In genomic region chr12:54306925-54307731, GRCh38 we compare ENCODE assay signal across 9 cellular contexts. TPM values are rescaled to one million over a fixed set of nuclear protein-coding genes. Genes with fewer than 3 reads are reported as not detected.
DNase-seq lines count a peak whose midpoint lies in the region; ATAC-seq, FAIRE-seq and TF ChIP-seq lines count a peak whose summit lies in the region.
"Had no signal": no experiment of that assay in that cellular context is flagged by ENCODE, and none has a peak within 500 bp of the region (broad histone marks: within the 10 kb centered on the region; RNA-seq: fewer than 3 reads in every experiment).

No MANE protein-coding gene starts in this region.

- H3K27me3 ChIP-seq in heart left ventricle (peaks cover 0 to 4% (median 0%) of the 10 kb centered on the region in 9 donors), stomach (peaks cover 0 to 17% (median 0%) of the 10 kb centered on the region in 3 donors)

- WGBS in heart left ventricle, 4 donors: 57 to 71% (median 63%) methylated on average over 7 to 8 of the region's 8 CpGs
- 30 to 41% (median 37%) methylated on average over 8 of the region's 8 CpGs for WGBS in stomach, 5 donors

- no peak overlapping the region for H3K27ac Mint-ChIP-seq in activated CD8-positive, alpha-beta memory T cell treated with anti-CD3 and anti-CD28 coated beads, Interleukin-2, amount 10 ng/mL, durations not matched to agents 7 days and 5 days

- no peaks in the 10 kb centered on the region for H3K36me3 Mint-ChIP-seq in activated CD8-positive, alpha-beta memory T cell treated with anti-CD3 and anti-CD28 coated beads, Interleukin-2, amount 10 ng/mL, durations not matched to agents 7 days and 5 days

- H3K9me3 ChIP-seq in heart left ventricle (no peaks in the 10 kb centered on the region), stomach (no peaks in the 10 kb centered on the region)

- CTCF ChIA-PET in activated CD8-positive, alpha-beta memory T cell treated with anti-CD3 and anti-CD28 coated beads, Interleukin-2, amount 10 ng/mL, durations not matched to agents 7 days and 5 days (lab: Charles Lee): interaction anchor here (0.6 to 7.9 kb wide), 10 partner anchors 13 to 673 kb away, joined by 3 to 40 read pairs (median 5); partner anchors contain the start of gene COPZ1

- no peak for FAIRE-seq in GM12892 (lab: Jason Lieb, UNC)

- no peak for TF ChIP-seq POLR2A in heart left ventricle (IDR thresholded peaks at IDR 0.05)
- TF ChIP-seq POLR2A in stomach (IDR thresholded peaks at IDR 0.05): no peak
- no peak for TF ChIP-seq POLR2A in GM12892 (IDR thresholded peaks at IDR 0.05; ENCODE audit: low read depth, low read length)

- H3K4me3 Mint-ChIP-seq in activated CD8-positive, alpha-beta memory T cell treated with anti-CD3 and anti-CD28 coated beads, Interleukin-2, amount 10 ng/mL, durations not matched to agents 7 days and 5 days: no peak overlapping the region

- H3K27me3 Mint-ChIP-seq in activated CD8-positive, alpha-beta memory T cell treated with anti-CD3 and anti-CD28 coated beads, Interleukin-2, amount 10 ng/mL, durations not matched to agents 7 days and 5 days: peaks cover 44% of the 10 kb centered on the region

- no peak for TF ChIP-seq EP300 in stomach (IDR thresholded peaks at IDR 0.05)

- peaks cover 22% of the 10 kb centered on the region for H3K4me1 Mint-ChIP-seq in activated CD8-positive, alpha-beta memory T cell treated with anti-CD3 and anti-CD28 coated beads, Interleukin-2, amount 10 ng/mL, durations not matched to agents 7 days and 5 days

- H3K27ac ChIP-seq in heart left ventricle: peak overlapping the region in 1 of 12 donors; percentile 21
- peak overlapping the region in 3 of 5 donors; percentile 61 to 64 (median 64) for H3K27ac ChIP-seq in stomach
- H3K27ac ChIP-seq: SK-N-MC had no signal

- no peaks in the 10 kb centered on the region for H3K9me3 Mint-ChIP-seq in activated CD8-positive, alpha-beta memory T cell treated with anti-CD3 and anti-CD28 coated beads, Interleukin-2, amount 10 ng/mL, durations not matched to agents 7 days and 5 days (ENCODE audit: low read depth)

- TF ChIP-seq CTCF in heart left ventricle (IDR thresholded peaks at IDR 0.05) (no peak), stomach (IDR thresholded peaks at IDR 0.05) (no peak)

- peak; percentile 67 for DNase-seq in activated CD8-positive, alpha-beta memory T cell treated with anti-CD3 and anti-CD28 coated beads, Interleukin-2, amount 10 ng/mL, durations not matched to agents 7 days and 5 days
- no peak for DNase-seq in activated CD8-positive, alpha-beta memory T cell treated with anti-CD3 and anti-CD28 coated beads for 24 hours
- peak; percentile 78 for DNase-seq in SKM-1 treated with dmso at 0.1 percent for 144 hours (lab: John Stamatoyannopoulos, UW; ENCODE audit: unreplicated experiment)
- peak; percentile 62 to 88 (median 75) for DNase-seq in heart left ventricle
- peak; percentile 93 for DNase-seq in stomach
- no peak for DNase-seq in GM12892 (ENCODE audit: insufficient read length)

- peak; percentile 83 for ATAC-seq in activated CD8-positive, alpha-beta memory T cell treated with anti-CD3 and anti-CD28 coated beads, Interleukin-2, amount 10 ng/mL, durations not matched to agents 7 days and 5 days
- ATAC-seq in heart left ventricle (peak; percentile 54 to 93 (median 86)), HG02970 (IDR thresholded peaks at IDR 0.05; ENCODE audit: low FRiP score, unreplicated experiment) (no peak)
- no peak for ATAC-seq in activated CD4-positive, CD25-positive, alpha-beta regulatory T cell treated with anti-CD3 and anti-CD28 coated beads, Interleukin-2, amount 50 U/mL, for 24 hours

- H3K4me3 ChIP-seq in heart left ventricle (no peak overlapping the region), stomach (no peak overlapping the region)
- H3K4me3 ChIP-seq: SK-N-MC had no signal

- peaks cover 0 to 31% (median 2%) of the 10 kb centered on the region in 12 donors for H3K4me1 ChIP-seq in heart left ventricle
- peaks cover 5 to 38% (median 22%) of the 10 kb centered on the region in 4 donors for H3K4me1 ChIP-seq in stomach

- H3K36me3 ChIP-seq in heart left ventricle (no peaks in the 10 kb centered on the region), stomach (no peaks in the 10 kb centered on the region)

- intact Hi-C loops in heart left ventricle (cut with DNase I): no loop called here
- intact Hi-C loops in stomach (cut with DNase I; ENCODE audit: low total_unique reads): no loop called here

RNA-seq across cellular contexts. Expression of gene NFE2, which starts 6.3 kb away (rescaled TPM):
- total RNA-seq in activated CD8-positive, alpha-beta memory T cell treated with anti-CD3 and anti-CD28 coated beads, Interleukin-2, amount 10 ng/mL, durations not matched to agents 7 days and 5 days: not detected
- 1 to 10 TPM in 2 of 9 donors, under 1 TPM in 5, not detected in 2; 0.21 to 1.7 (median 0.63) TPM for total RNA-seq in heart left ventricle
- under 1 TPM; 0.38 to 0.51 TPM for polyA plus RNA-seq in heart left ventricle
- 1 to 10 TPM in 1 of 5 donors, under 1 TPM in 1, not detected in 3; 0.37 to 2.0 TPM for total RNA-seq in stomach
- polyA plus RNA-seq in stomach: under 1 TPM in 2 of 3 donors, not detected in 1; 0.20 to 1.00 TPM
- 0.28 TPM for polyA plus RNA-seq in GM12892 (2012; ENCODE audit: missing spikeins)

RNA-seq across cellular contexts. Expression of gene COPZ1, which starts 17.8 kb away (rescaled TPM):
- 100 to 1,000 TPM in 1 of 2 experiments, 10 to 100 TPM in 1; 90.8 to 104 TPM for total RNA-seq in activated CD8-positive, alpha-beta memory T cell treated with anti-CD3 and anti-CD28 coated beads, Interleukin-2, amount 10 ng/mL, durations not matched to agents 7 days and 5 days
- total RNA-seq in heart left ventricle (100 to 1,000 TPM; 112 to 146 (median 125) TPM), stomach (10 to 100 TPM; 14.6 to 91.6 (median 42.4) TPM)
- polyA plus RNA-seq in heart left ventricle (100 to 1,000 TPM in 1 of 2 donors, 10 to 100 TPM in 1; 77.3 to 142 TPM), stomach (100 to 1,000 TPM in 2 of 3 donors, 10 to 100 TPM in 1; 92.4 to 133 (median 108) TPM)
- polyA plus RNA-seq in GM12892 (2012; ENCODE audit: missing spikeins): 175 TPM

RNA-seq across cellular contexts. Expression of gene HNRNPA1, which starts 26.6 kb away (rescaled TPM):
- 1,000 to 10,000 TPM; 1,232 to 1,373 TPM for total RNA-seq in activated CD8-positive, alpha-beta memory T cell treated with anti-CD3 and anti-CD28 coated beads, Interleukin-2, amount 10 ng/mL, durations not matched to agents 7 days and 5 days
- total RNA-seq in heart left ventricle: 100 to 1,000 TPM; 129 to 565 (median 396) TPM
- polyA plus RNA-seq in heart left ventricle: 100 to 1,000 TPM; 315 to 735 TPM
- 100 to 1,000 TPM; 211 to 763 (median 303) TPM for total RNA-seq in stomach
- polyA plus RNA-seq in stomach: 1,000 to 10,000 TPM in 2 of 3 donors, 100 to 1,000 TPM in 1; 960 to 1,103 (median 1,040) TPM
- 1,882 TPM for polyA plus RNA-seq in GM12892 (2012; ENCODE audit: missing spikeins)

RNA-seq across cellular contexts. Expression of gene CBX5, which starts 27.2 kb away (rescaled TPM):
- 100 to 1,000 TPM; 102 to 113 TPM for total RNA-seq in activated CD8-positive, alpha-beta memory T cell treated with anti-CD3 and anti-CD28 coated beads, Interleukin-2, amount 10 ng/mL, durations not matched to agents 7 days and 5 days
- 10 to 100 TPM; 22.3 to 59.5 (median 49.4) TPM for total RNA-seq in heart left ventricle
- polyA plus RNA-seq in heart left ventricle: 10 to 100 TPM; 18.4 to 32.1 TPM
- total RNA-seq in stomach: 10 to 100 TPM in 4 of 5 donors, 1 to 10 TPM in 1; 8.7 to 66.8 (median 29.1) TPM
- polyA plus RNA-seq in stomach: 1 to 10 TPM; 4.9 to 7.6 (median 5.2) TPM
- 57.7 TPM for polyA plus RNA-seq in GM12892 (2012; ENCODE audit: missing spikeins)

RNA-seq across cellular contexts. Expression of gene GPR84, which starts 57.2 kb away (rescaled TPM):
- total RNA-seq in activated CD8-positive, alpha-beta memory T cell treated with anti-CD3 and anti-CD28 coated beads, Interleukin-2, amount 10 ng/mL, durations not matched to agents 7 days and 5 days: under 1 TPM; 0.32 to 0.59 TPM
- total RNA-seq in heart left ventricle (1 to 10 TPM in 2 of 9 donors, under 1 TPM in 2, not detected in 5; 0.21 to 4.4 (median 0.94) TPM), stomach (not detected)
- polyA plus RNA-seq in heart left ventricle (under 1 TPM in 1 of 2 donors, not detected in 1; 0.37 TPM), stomach (1 to 10 TPM in 1 of 3 donors, under 1 TPM in 2; 0.46 to 1.4 (median 0.50) TPM)
- polyA plus RNA-seq in GM12892 (2012; ENCODE audit: missing spikeins): 1.9 TPM

Comparison
In these comparisons a context has a peak if more than half of its experiments do, and no peak if none do; other contexts are left out.
1. DNase-seq: peak in activated CD8-positive, alpha-beta memory T cell treated with anti-CD3 and anti-CD28 coated beads, Interleukin-2, amount 10 ng/mL, durations not matched to agents 7 days and 5 days (single experiment), SKM-1 treated with dmso at 0.1 percent for 144 hours (single experiment), heart left ventricle (5 of 5) and stomach (single experiment); none in activated CD8-positive, alpha-beta memory T cell treated with anti-CD3 and anti-CD28 coated beads for 24 hours (single experiment) and GM12892 (single experiment).
2. ATAC-seq: peak in activated CD8-positive, alpha-beta memory T cell treated with anti-CD3 and anti-CD28 coated beads, Interleukin-2, amount 10 ng/mL, durations not matched to agents 7 days and 5 days (single experiment) and heart left ventricle (4 of 4); none in activated CD4-positive, CD25-positive, alpha-beta regulatory T cell treated with anti-CD3 and anti-CD28 coated beads, Interleukin-2, amount 50 U/mL, for 24 hours (0 of 2) and HG02970 (single experiment).